ENCODE assay signal across 8 cellular contexts in genomic region chr9:99231708-99232107, GRCh38. TPM values are rescaled to one million over a fixed set of nuclear protein-coding genes. Genes with fewer than 3 reads are reported as not detected.
A peak's percentile ranks its signal among the peaks of the same experiment; 100 is the strongest.
DNase-seq lines count a peak whose midpoint lies in the region; ATAC-seq and TF ChIP-seq lines count a peak whose summit lies in the region.

No MANE protein-coding gene starts in this region.

- H3K9me3 ChIP-seq in T-helper 17 cell (ENCODE audit: control insufficient read depth, low read length, poor library complexity, severe bottlenecking) (no peaks in the 10 kb centered on the region), sigmoid colon (no peaks in the 10 kb centered on the region)

- H3K27me3 Mint-ChIP-seq in T-helper 17 cell, result no peaks in the 10 kb centered on the region

- H3K4me3 Mint-ChIP-seq in T-helper 17 cell, result no peak overlapping the region

- peak; percentile 56 for ATAC-seq in T-helper 17 cell
- no peak for ATAC-seq in GM18907 (IDR thresholded peaks at IDR 0.05; ENCODE audit: unreplicated experiment)
- no peak for ATAC-seq in HG02970 (IDR thresholded peaks at IDR 0.05; ENCODE audit: low FRiP score, unreplicated experiment)

- TF ChIP-seq EP300 in sigmoid colon (IDR thresholded peaks at IDR 0.05), result no peak

- DNase-seq in activated gamma-delta T cell treated with Interleukin-2 at 50 U/mL for 16 hours (peak; percentile 25), activated gamma-delta T cell (lab: John Stamatoyannopoulos, UW) (no peak), T-helper 17 cell (no peak), fibroblast of peridontal ligament (ENCODE audit: extremely low read depth) (peak; percentile 24), sigmoid colon (no peak)
- DNase-seq in stimulated activated CD4-positive, alpha-beta T cell treated with anti-CD3 and anti-CD28 coated beads, Interleukin-4, amount 100 ng/mL, for 24 hours, result peak; percentile 39

- TF ChIP-seq CTCF in sigmoid colon (IDR thresholded peaks at IDR 0.05), result no peak

- no peak overlapping the region for H3K27ac Mint-ChIP-seq in T-helper 17 cell

- no peak for TF ChIP-seq POLR2A in sigmoid colon (IDR thresholded peaks at IDR 0.05)

- H3K36me3 Mint-ChIP-seq in T-helper 17 cell (ENCODE audit: low read depth), result peaks cover 11% of the 10 kb centered on the region

- H3K27ac ChIP-seq in sigmoid colon, result no peak overlapping the region

- peaks cover 16% of the 10 kb centered on the region for H3K4me1 Mint-ChIP-seq in T-helper 17 cell

- H3K27me3 ChIP-seq in sigmoid colon, result no peaks in the 10 kb centered on the region

- WGBS in sigmoid colon, 2 donors, result 93 to 94% methylated on average over 2 of the region's 2 CpGs

- no peak overlapping the region for H3K4me3 ChIP-seq in sigmoid colon

- peaks cover 0 to 71% (median 21%) of the 10 kb centered on the region in 4 donors for H3K36me3 ChIP-seq in sigmoid colon

- H3K4me1 ChIP-seq in sigmoid colon, result peaks cover 0 to 23% (median 3%) of the 10 kb centered on the region in 4 donors

- intact Hi-C loops in sigmoid colon (cut with DNase I), result no loop called here

RNA-seq across cellular contexts. Expression of gene SEC61B, which starts 9.6 kb away (rescaled TPM):
- total RNA-seq in T-helper 17 cell, result 10 to 100 TPM; 84.9 to 95.0 TPM
- 10 to 100 TPM; 37.1 to 70.3 (median 49.9) TPM for total RNA-seq in sigmoid colon
- 100 to 1,000 TPM; 286 to 343 (median 301) TPM for polyA plus RNA-seq in sigmoid colon

RNA-seq across cellular contexts. Expression of gene ALG2, which starts 10.0 kb away (rescaled TPM):
- total RNA-seq in T-helper 17 cell (10 to 100 TPM; 17.9 to 19.5 TPM), sigmoid colon (10 to 100 TPM; 15.1 to 25.0 (median 18.8) TPM)
- 10 to 100 TPM in 1 of 3 donors, 1 to 10 TPM in 2; 8.4 to 24.2 (median 9.7) TPM for polyA plus RNA-seq in sigmoid colon

Comparison
In these comparisons a context has a peak if more than half of its experiments do, and no peak if none do; other contexts are left out.
1. DNase-seq: peak in activated gamma-delta T cell treated with Interleukin-2 at 50 U/mL for 16 hours (single experiment), fibroblast of peridontal ligament (single experiment) and stimulated activated CD4-positive, alpha-beta T cell treated with anti-CD3 and anti-CD28 coated beads, Interleukin-4, amount 100 ng/mL, for 24 hours (single experiment); none in activated gamma-delta T cell (single experiment), T-helper 17 cell (0 of 3) and sigmoid colon (single experiment).